Comparison of ENCODE assay signal across 9 cellular contexts in the genomic region with DNA sequence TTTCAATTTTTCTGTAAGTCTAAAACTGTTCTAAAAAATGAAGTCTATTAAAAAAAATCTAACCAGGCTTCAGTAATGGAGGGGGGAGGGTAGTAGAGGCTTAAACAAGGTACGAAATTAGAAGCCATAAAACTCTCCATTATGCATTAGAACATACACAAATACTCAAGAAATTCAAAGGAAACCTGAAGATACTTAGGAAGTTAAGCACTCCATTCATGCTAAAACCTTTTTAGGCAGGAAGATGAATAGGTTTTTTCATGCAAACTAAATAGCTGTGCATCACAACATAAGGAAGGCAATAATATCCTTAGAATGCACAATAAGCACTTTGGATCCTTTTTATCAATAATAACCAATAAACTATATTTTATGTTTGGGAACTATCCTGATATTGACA. TPM values are rescaled to one million over a fixed set of nuclear protein-coding genes. Genes with fewer than 3 reads are reported as not detected.
A peak's percentile ranks its signal among the peaks of the same experiment; 100 is the strongest.
DNase-seq lines count a peak whose midpoint lies in the region; ATAC-seq and TF ChIP-seq lines count a peak whose summit lies in the region.
"Had no signal": no experiment of that assay in that cellular context is flagged by ENCODE, and none has a peak within 500 bp of the region (broad histone marks: within the 10 kb centered on the region; RNA-seq: fewer than 3 reads in every experiment).

No MANE protein-coding gene starts in this region.

- H3K9me3 ChIP-seq in BE2C (no peaks in the 10 kb centered on the region), mesenchymal stem cell (ENCODE audit: control insufficient read depth, low read length) (no peaks in the 10 kb centered on the region), mucosa of descending colon (no peaks in the 10 kb centered on the region)

- no peak overlapping the region for H2BK5ac ChIP-seq in mesenchymal stem cell (ENCODE audit: low read depth, low read length, poor library complexity, severe bottlenecking)

- in situ Hi-C loops in astrocyte of the spinal cord (cut with HindIII; ENCODE audit: low sequenced_read_pairs): no loop called here

- no peak overlapping the region for H2BK12ac ChIP-seq in mesenchymal stem cell (ENCODE audit: low read length in 2 of 2)

- H3K4me3 ChIP-seq in BE2C (ENCODE audit: low read depth, low read length) (peak overlapping the region; percentile 96), HL-60 (replicated peaks; ENCODE audit: insufficient read depth, low read length) (peak overlapping the region; percentile 95), astrocyte of the spinal cord (ENCODE audit: low read depth, low read length) (peak overlapping the region; percentile 77), mesenchymal stem cell (ENCODE audit: insufficient read depth in 1 of 2, low read depth in 1 of 2, low read length in 2 of 2) (peak overlapping the region in 1 of 2 experiments; percentile 92), mucosa of descending colon (no peak overlapping the region)

- no peak for DNase-seq in BE2C
- DNase-seq in HL-60 (ENCODE audit: low read depth in 1 of 2, low spot score in 1 of 2): no peak
- DNase-seq in astrocyte of the spinal cord (ENCODE audit: low read depth, low spot score): no peak
- DNase-seq in mesenchymal stem cell: no peak
- DNase-seq in cerebellar cortex (ENCODE audit: low spot score): no peak
- DNase-seq in mucosa of descending colon: no peak
- no peak for DNase-seq in mesenteric fat pad (ENCODE audit: low spot score)
- DNase-seq: activated naive CD4-positive, alpha-beta T cell had no signal

- no peak overlapping the region for H3K4ac ChIP-seq in mesenchymal stem cell (ENCODE audit: low read depth in 1 of 2, low read length in 2 of 2)

- H3K4me1 ChIP-seq in BE2C (no peaks in the 10 kb centered on the region), mesenchymal stem cell (ENCODE audit: control insufficient read depth, insufficient read depth, low read depth, low read length) (peaks cover 8% of the 10 kb centered on the region), mucosa of descending colon (ENCODE audit: low read depth) (peaks cover 15% of the 10 kb centered on the region)

- H3K14ac ChIP-seq in mesenchymal stem cell (ENCODE audit: low read length in 2 of 2): no peak overlapping the region

- no peak overlapping the region for H3K18ac ChIP-seq in mesenchymal stem cell (ENCODE audit: low read depth in 1 of 2, low read length in 2 of 2)

- H2BK15ac ChIP-seq in mesenchymal stem cell (ENCODE audit: low read depth, poor library complexity, severe bottlenecking): no peak overlapping the region

- H3K23ac ChIP-seq in mesenchymal stem cell (ENCODE audit: low read length in 2 of 2): no peak overlapping the region

- no CpG with 5 or more reads among the region's 1 CpG for WGBS in mesenchymal stem cell

- H3K27ac ChIP-seq in HL-60 (replicated peaks) (no peak overlapping the region), mesenchymal stem cell (ENCODE audit: low read length, poor library complexity, severe bottlenecking) (no peak overlapping the region)

- no peak overlapping the region for H4K91ac ChIP-seq in mesenchymal stem cell (ENCODE audit: low read length)

- TF ChIP-seq CTCF in BE2C (IDR thresholded peaks at IDR 0.05; ENCODE audit: low read depth, low read length): no peak
- TF ChIP-seq CTCF in HL-60 (IDR thresholded peaks at IDR 0.05; ENCODE audit: insufficient read depth, low read length): no peak
- no peak for TF ChIP-seq CTCF in astrocyte of the spinal cord (IDR thresholded peaks at IDR 0.05; ENCODE audit: low read depth, low read length)
- no peak for TF ChIP-seq CTCF in mucosa of descending colon (IDR thresholded peaks at IDR 0.05)

- no peak overlapping the region for H3K4me2 ChIP-seq in mesenchymal stem cell (ENCODE audit: low read length, poor library complexity, severe bottlenecking)

- H3K27me3 ChIP-seq in BE2C: no peaks in the 10 kb centered on the region
- H3K27me3 ChIP-seq in HL-60 (ENCODE audit: insufficient read depth, poor library complexity, severe bottlenecking): no peaks in the 10 kb centered on the region
- H3K27me3 ChIP-seq in mesenchymal stem cell (ENCODE audit: control insufficient read depth in 1 of 2, insufficient read depth in 1 of 2, low read length in 2 of 2): no peaks in the 10 kb centered on the region

- no peak for ATAC-seq in HG02884 (IDR thresholded peaks at IDR 0.05; ENCODE audit: unreplicated experiment)
- ATAC-seq in mucosa of descending colon: no peak

- H2AFZ ChIP-seq in mesenchymal stem cell (ENCODE audit: low read depth, low read length): no peak overlapping the region

- H3K36me3 ChIP-seq in BE2C (peaks cover 2% of the 10 kb centered on the region; the same call in 1 of the 2 replicates), mesenchymal stem cell (ENCODE audit: control insufficient read depth in 1 of 2, insufficient read depth in 2 of 2, low read depth in 1 of 2, low read length in 2 of 2) (peaks cover 3 to 6% of the 10 kb centered on the region in 2 experiments), mucosa of descending colon (ENCODE audit: low read depth) (peaks cover 5% of the 10 kb centered on the region)

- H4K8ac ChIP-seq in mesenchymal stem cell (ENCODE audit: low read length): no peak overlapping the region

- H3K9ac ChIP-seq in mesenchymal stem cell (ENCODE audit: low read length): peak overlapping the region; percentile 97

- H2BK120ac ChIP-seq in mesenchymal stem cell (ENCODE audit: low read depth, low read length): no peak overlapping the region

- no peaks in the 10 kb centered on the region for H3K79me1 ChIP-seq in mesenchymal stem cell (replicated peaks; ENCODE audit: low read length, poor library complexity, severe bottlenecking)

- intact Hi-C loops in mucosa of descending colon (cut with DNase I, micrococcal nuclease): no loop called here

- H2AK5ac ChIP-seq in mesenchymal stem cell (ENCODE audit: low read length, severe bottlenecking): no peak overlapping the region

RNA-seq across cellular contexts. Expression of gene RAB6A, which starts 2.4 kb away (rescaled TPM):
- 50.7 TPM for polyA plus RNA-seq in BE2C (2012; ENCODE audit: insufficient read depth, insufficient read length, low read depth)
- polyA plus RNA-seq in mesenchymal stem cell (2013, experiment 1 of 2): 121 TPM
- 123 TPM for polyA plus RNA-seq in mesenchymal stem cell (2013, experiment 2 of 2)
- 100 to 1,000 TPM; 138 to 140 (median 139) TPM for total RNA-seq in mucosa of descending colon
- 122 TPM for total RNA-seq in mesenteric fat pad

RNA-seq across cellular contexts. Expression of gene MRPL48, which starts 29.2 kb away (rescaled TPM):
- 98.2 TPM for polyA plus RNA-seq in BE2C (2012; ENCODE audit: insufficient read depth, insufficient read length, low read depth)
- polyA plus RNA-seq in mesenchymal stem cell (2013, experiment 1 of 2): 42.8 TPM
- polyA plus RNA-seq in mesenchymal stem cell (2013, experiment 2 of 2): 43.4 TPM
- total RNA-seq in mucosa of descending colon: 10 to 100 TPM; 31.5 to 41.2 (median 39.7) TPM
- total RNA-seq in mesenteric fat pad: 16.8 TPM
